Comparison of ENCODE assay signal across 8 cellular contexts in genomic region chr22:25447689-25448434, GRCh38.
DNase-seq lines count a peak whose midpoint lies in the region; ATAC-seq lines count a peak whose summit lies in the region.

No MANE protein-coding gene starts in this region.

- H3K9ac ChIP-seq in iPS-18a (ENCODE audit: low read length) (peak overlapping the region; percentile 73), skeletal muscle tissue (ENCODE audit: low read depth in 1 of 3, low read length in 3 of 3) (peak overlapping the region; percentile 88 to 90 (median 89))

- H3K36me3 ChIP-seq in iPS-18a (ENCODE audit: control insufficient read depth, low read depth, low read length) (peaks cover 5% of the 10 kb centered on the region), skeletal muscle tissue (ENCODE audit: control insufficient read depth in 3 of 3, insufficient read depth in 3 of 3, low read length in 3 of 3) (no peaks in the 10 kb centered on the region)

- H3K9me3 ChIP-seq in iPS-18a (ENCODE audit: control insufficient read depth, low read depth, low read length) = no peaks in the 10 kb centered on the region
- no peaks in the 10 kb centered on the region for H3K9me3 ChIP-seq in skeletal muscle tissue (ENCODE audit: control insufficient read depth in 3 of 3, low read length in 3 of 3)

- H3K4me1 ChIP-seq in iPS-18a (ENCODE audit: control insufficient read depth, low read depth, low read length) = peaks cover 6% of the 10 kb centered on the region
- peaks cover 10 to 23% (median 15%) of the 10 kb centered on the region in 3 donors for H3K4me1 ChIP-seq in skeletal muscle tissue (ENCODE audit: control insufficient read depth in 3 of 3, insufficient read depth in 3 of 3, low read length in 3 of 3)

- DNase-seq in NCI-H187 (lab: John Stamatoyannopoulos, UW) = peak; percentile 32 to 61
- no peak for DNase-seq in NCI-H187 treated with DMSO at 0.1 percent for 48 hours (lab: John Stamatoyannopoulos, UW)
- peak; percentile 49 for DNase-seq in NCI-H2107 treated with DMSO at 0.1 percent for 48 hours (lab: John Stamatoyannopoulos, UW; ENCODE audit: unreplicated experiment)
- DNase-seq in UCSD-AML1 (lab: John Stamatoyannopoulos, UW; ENCODE audit: unreplicated experiment) = peak; percentile 94
- DNase-seq in brain pericyte (ENCODE audit: low read depth, low spot score) = peak; percentile 46

- H3K4me3 ChIP-seq in iPS-18a (ENCODE audit: low read length) (peak overlapping the region; percentile 69), skeletal muscle tissue (ENCODE audit: low read length in 3 of 3) (peak overlapping the region; percentile 82 to 95 (median 88))

- H3K27me3 ChIP-seq in iPS-18a (ENCODE audit: control insufficient read depth, insufficient read depth, low read length) (no peaks in the 10 kb centered on the region), skeletal muscle tissue (ENCODE audit: control insufficient read depth in 3 of 3, insufficient read depth in 3 of 3, low read length in 3 of 3) (no peaks in the 10 kb centered on the region)

- ATAC-seq in HG02943 (IDR thresholded peaks at IDR 0.05; ENCODE audit: low read depth, unreplicated experiment) = peak; percentile 62

- H3K27ac ChIP-seq in iPS-18a (ENCODE audit: low read length) = peak overlapping the region; percentile 15
- H3K27ac ChIP-seq in skeletal muscle tissue (ENCODE audit: low read depth, low read length) = peak overlapping the region; percentile 61
